Comparison of ENCODE assay signal across 8 cellular contexts in genomic region chr12:52870361-52871290, GRCh38. TPM values are rescaled to one million over a fixed set of nuclear protein-coding genes. Genes with fewer than 3 reads are reported as not detected.
DNase-seq lines count a peak whose midpoint lies in the region; ATAC-seq and TF ChIP-seq lines count a peak whose summit lies in the region.

No MANE protein-coding gene starts in this region.

- H3K79me2 ChIP-seq in SK-N-SH (ENCODE audit: insufficient read depth): no peaks in the 10 kb centered on the region

- WGBS in SK-N-SH (ENCODE audit: low lambda C conversion rate): 21% methylated on average over 10 of the region's 14 CpGs

- H3K9me3 ChIP-seq in SK-N-SH: no peaks in the 10 kb centered on the region

- CTCF ChIA-PET in AG04449 (lab: Yijun Ruan, JAX) (interaction anchor here (0.6 to 24.1 kb wide), 49 partner anchors 9 to 732 kb away, joined by 3 to 1953 read pairs (median 3); partner anchors contain the start of genes KRT1, KRT71, KRT74 and KRT84), SK-N-SH (lab: Yijun Ruan, JAX) (interaction anchor here (0.6 to 3.2 kb wide), 18 partner anchors 9 to 740 kb away, joined by 3 to 30 read pairs (median 3); partner anchors contain the start of gene KRT1)

- H4K20me1 ChIP-seq in SK-N-SH (ENCODE audit: insufficient read depth): no peaks in the 10 kb centered on the region

- TF ChIP-seq RAD21 in SK-N-SH (IDR thresholded peaks at IDR 0.05; ENCODE audit: low read length): peak; percentile 71

- H3K36me3 ChIP-seq in SK-N-SH (replicated peaks in 1 of 2; ENCODE audit: control insufficient read depth in 1 of 2, insufficient read depth in 2 of 2, low read length in 1 of 2): no peaks in the 10 kb centered on the region

- H3K4me2 ChIP-seq in SK-N-SH: peak overlapping the region; percentile 62; the same call in 1 of the 2 replicates

- H3K9me2 ChIP-seq in SK-N-SH: no peaks in the 10 kb centered on the region

- peak overlapping the region; percentile 16; the same call in 1 of the 2 replicates for H2AFZ ChIP-seq in SK-N-SH (ENCODE audit: low read depth)

- DNase-seq in AG04449 (ENCODE audit: low read depth, low spot score) (no peak), SK-N-SH (peak; percentile 84), hepatic stellate cell (ENCODE audit: low spot score) (peak; percentile 78)
- peak; percentile 68 for DNase-seq in activated naive CD8-positive, alpha-beta T cell treated with anti-CD3 and anti-CD28 coated beads, Interleukin-2, amount 50 U/mL, for 16 hours (ENCODE audit: low read depth, low spot score)
- DNase-seq in stimulated activated CD4-positive, alpha-beta T cell treated with anti-CD3 and anti-CD28 coated beads, Interleukin-12 subunit alpha, Interleukin-12 subunit beta, amount 100 ng/mL, for 48 hours (ENCODE audit: low read depth in 2 of 3, low spot score in 1 of 3): peak; percentile 63 to 80 (median 66)

- H3K4me3 ChIP-seq in AG04449 (ENCODE audit: low read depth, low read length) (no peak overlapping the region), SK-N-SH (ENCODE audit: low read depth in 2 of 2, low read length in 1 of 2) (no peak overlapping the region; a peak in 1 of 4 replicates)

- ATAC-seq in GM18502 (IDR thresholded peaks at IDR 0.05; ENCODE audit: poor library complexity, unreplicated experiment) (peak; percentile 69), HG03354 (IDR thresholded peaks at IDR 0.05; ENCODE audit: poor library complexity, severe bottlenecking, unreplicated experiment) (peak; percentile 75), HG03196 (IDR thresholded peaks at IDR 0.05; ENCODE audit: unreplicated experiment) (no peak)

- TF ChIP-seq CTCF in AG04449 (IDR thresholded peaks at IDR 0.05; ENCODE audit: insufficient read depth, low read length, missing control alignments): peak; percentile 86
- peak; percentile 85 for TF ChIP-seq CTCF in SK-N-SH (IDR thresholded peaks at IDR 0.05)

- POLR2A ChIA-PET in AG04449 (lab: Yijun Ruan, JAX) (no interaction called here), SK-N-SH (lab: Yijun Ruan, JAX) (interaction anchor here (0.6 kb wide), 1 partner anchor 291 kb away, joined by 3 read pairs; no protein-coding TSS in a partner anchor)

- H3K27ac ChIP-seq in SK-N-SH (ENCODE audit: low read depth in 2 of 2, low read length in 1 of 2): peak overlapping the region in 1 of 2 experiments; percentile 69; a peak in 2 of 4 replicates

- peaks cover 10 to 18% of the 10 kb centered on the region in 2 experiments; a peak in 3 of 4 replicates for H3K4me1 ChIP-seq in SK-N-SH (ENCODE audit: control insufficient read depth in 1 of 2, insufficient read depth in 2 of 2, low read depth in 1 of 2, low read length in 1 of 2)

- peak overlapping the region; percentile 40; the same call in 1 of the 2 replicates for H3K9ac ChIP-seq in SK-N-SH

- no peaks in the 10 kb centered on the region for H3K27me3 ChIP-seq in SK-N-SH (ENCODE audit: insufficient read depth)

- TF ChIP-seq EP300 in SK-N-SH (IDR thresholded peaks at IDR 0.05; ENCODE audit: borderline replicate concordance in 1 of 2, low read depth in 1 of 2, low read length in 1 of 2): no peak

- H3F3A ChIP-seq in SK-N-SH (replicated peaks; ENCODE audit: insufficient read depth): peaks cover 9% of the 10 kb centered on the region

TF ChIP-seq in SK-N-SH, 30 proteins besides CTCF, POLR2A, EP300 and RAD21:
- TF ChIP-seq YY1 (IDR thresholded peaks at IDR 0.05; ENCODE audit: low read depth): no peak
- peak; percentile 52 for TF ChIP-seq SMC3 (IDR thresholded peaks at IDR 0.05; ENCODE audit: low read depth, low read length)
TF ChIP-seq in SK-N-SH: peak in this region for 1.

RNA-seq across cellular contexts. Expression of gene KRT78, which starts 21.8 kb away (rescaled TPM):
- not detected in 2 replicates for polyA plus RNA-seq in SK-N-SH (2012; rRNA removed)
- polyA plus RNA-seq in SK-N-SH (2012; cell fraction: cytosol; rRNA removed): not detected in 2 replicates
- not detected in 2 replicates for polyA plus RNA-seq in SK-N-SH (2012; cell fraction: nucleus; rRNA removed)

RNA-seq across cellular contexts. Expression of gene KRT8, which starts 34.2 kb away (rescaled TPM):
- 47.7 and 49.4 TPM in 2 replicates for polyA plus RNA-seq in SK-N-SH (2012; rRNA removed)
- 35.6 and 44.1 TPM in 2 replicates for polyA plus RNA-seq in SK-N-SH (2012; cell fraction: cytosol; rRNA removed)
- polyA plus RNA-seq in SK-N-SH (2012; cell fraction: nucleus; rRNA removed): 40.7 and 41.4 TPM in 2 replicates

RNA-seq across cellular contexts. Expression of gene KRT79, which starts 36.5 kb away (rescaled TPM):
- polyA plus RNA-seq in SK-N-SH (2012; rRNA removed): not detected in 2 replicates
- polyA plus RNA-seq in SK-N-SH (2012; cell fraction: cytosol; rRNA removed): not detected in 2 replicates
- polyA plus RNA-seq in SK-N-SH (2012; cell fraction: nucleus; rRNA removed): 0.04 TPM in 1 of 2 replicates, not detected in the other

RNA-seq across cellular contexts. Expression of gene KRT4, which starts 56.7 kb away (rescaled TPM):
- not detected in 2 replicates for polyA plus RNA-seq in SK-N-SH (2012; rRNA removed)
- polyA plus RNA-seq in SK-N-SH (2012; cell fraction: cytosol; rRNA removed): not detected in 2 replicates
- polyA plus RNA-seq in SK-N-SH (2012; cell fraction: nucleus; rRNA removed): 0.06 TPM in 1 of 2 replicates, not detected in the other
